In the genomic region with DNA sequence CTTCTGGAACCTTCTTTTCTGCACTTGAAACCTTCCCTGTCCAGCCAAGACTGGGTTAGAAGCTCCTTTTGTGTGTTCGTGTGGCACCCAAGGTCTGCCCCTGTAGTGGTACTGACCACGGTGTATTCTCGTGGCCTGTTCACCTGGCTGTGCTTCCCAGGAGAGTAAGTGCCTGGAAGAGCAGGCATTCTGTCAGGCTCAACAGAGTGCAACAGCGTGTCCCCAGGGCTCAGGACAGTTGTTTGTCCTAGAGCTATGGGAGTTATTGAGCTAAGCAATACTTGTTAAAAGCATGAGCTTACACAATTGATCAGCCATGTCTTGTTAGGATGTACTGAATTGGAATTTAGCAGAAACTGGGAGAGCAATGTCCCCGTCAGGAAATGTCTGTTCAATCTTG, we compare ENCODE assay signal across 1 cellular context.
TF ChIP-seq lines count a peak whose summit lies in the region.

No MANE protein-coding gene starts in this region.

TF ChIP-seq in GM23338, 12 proteins besides CTCF, POLR2A, EP300 and RAD21 (continued from another document):
- TF ChIP-seq, protein P1, sequence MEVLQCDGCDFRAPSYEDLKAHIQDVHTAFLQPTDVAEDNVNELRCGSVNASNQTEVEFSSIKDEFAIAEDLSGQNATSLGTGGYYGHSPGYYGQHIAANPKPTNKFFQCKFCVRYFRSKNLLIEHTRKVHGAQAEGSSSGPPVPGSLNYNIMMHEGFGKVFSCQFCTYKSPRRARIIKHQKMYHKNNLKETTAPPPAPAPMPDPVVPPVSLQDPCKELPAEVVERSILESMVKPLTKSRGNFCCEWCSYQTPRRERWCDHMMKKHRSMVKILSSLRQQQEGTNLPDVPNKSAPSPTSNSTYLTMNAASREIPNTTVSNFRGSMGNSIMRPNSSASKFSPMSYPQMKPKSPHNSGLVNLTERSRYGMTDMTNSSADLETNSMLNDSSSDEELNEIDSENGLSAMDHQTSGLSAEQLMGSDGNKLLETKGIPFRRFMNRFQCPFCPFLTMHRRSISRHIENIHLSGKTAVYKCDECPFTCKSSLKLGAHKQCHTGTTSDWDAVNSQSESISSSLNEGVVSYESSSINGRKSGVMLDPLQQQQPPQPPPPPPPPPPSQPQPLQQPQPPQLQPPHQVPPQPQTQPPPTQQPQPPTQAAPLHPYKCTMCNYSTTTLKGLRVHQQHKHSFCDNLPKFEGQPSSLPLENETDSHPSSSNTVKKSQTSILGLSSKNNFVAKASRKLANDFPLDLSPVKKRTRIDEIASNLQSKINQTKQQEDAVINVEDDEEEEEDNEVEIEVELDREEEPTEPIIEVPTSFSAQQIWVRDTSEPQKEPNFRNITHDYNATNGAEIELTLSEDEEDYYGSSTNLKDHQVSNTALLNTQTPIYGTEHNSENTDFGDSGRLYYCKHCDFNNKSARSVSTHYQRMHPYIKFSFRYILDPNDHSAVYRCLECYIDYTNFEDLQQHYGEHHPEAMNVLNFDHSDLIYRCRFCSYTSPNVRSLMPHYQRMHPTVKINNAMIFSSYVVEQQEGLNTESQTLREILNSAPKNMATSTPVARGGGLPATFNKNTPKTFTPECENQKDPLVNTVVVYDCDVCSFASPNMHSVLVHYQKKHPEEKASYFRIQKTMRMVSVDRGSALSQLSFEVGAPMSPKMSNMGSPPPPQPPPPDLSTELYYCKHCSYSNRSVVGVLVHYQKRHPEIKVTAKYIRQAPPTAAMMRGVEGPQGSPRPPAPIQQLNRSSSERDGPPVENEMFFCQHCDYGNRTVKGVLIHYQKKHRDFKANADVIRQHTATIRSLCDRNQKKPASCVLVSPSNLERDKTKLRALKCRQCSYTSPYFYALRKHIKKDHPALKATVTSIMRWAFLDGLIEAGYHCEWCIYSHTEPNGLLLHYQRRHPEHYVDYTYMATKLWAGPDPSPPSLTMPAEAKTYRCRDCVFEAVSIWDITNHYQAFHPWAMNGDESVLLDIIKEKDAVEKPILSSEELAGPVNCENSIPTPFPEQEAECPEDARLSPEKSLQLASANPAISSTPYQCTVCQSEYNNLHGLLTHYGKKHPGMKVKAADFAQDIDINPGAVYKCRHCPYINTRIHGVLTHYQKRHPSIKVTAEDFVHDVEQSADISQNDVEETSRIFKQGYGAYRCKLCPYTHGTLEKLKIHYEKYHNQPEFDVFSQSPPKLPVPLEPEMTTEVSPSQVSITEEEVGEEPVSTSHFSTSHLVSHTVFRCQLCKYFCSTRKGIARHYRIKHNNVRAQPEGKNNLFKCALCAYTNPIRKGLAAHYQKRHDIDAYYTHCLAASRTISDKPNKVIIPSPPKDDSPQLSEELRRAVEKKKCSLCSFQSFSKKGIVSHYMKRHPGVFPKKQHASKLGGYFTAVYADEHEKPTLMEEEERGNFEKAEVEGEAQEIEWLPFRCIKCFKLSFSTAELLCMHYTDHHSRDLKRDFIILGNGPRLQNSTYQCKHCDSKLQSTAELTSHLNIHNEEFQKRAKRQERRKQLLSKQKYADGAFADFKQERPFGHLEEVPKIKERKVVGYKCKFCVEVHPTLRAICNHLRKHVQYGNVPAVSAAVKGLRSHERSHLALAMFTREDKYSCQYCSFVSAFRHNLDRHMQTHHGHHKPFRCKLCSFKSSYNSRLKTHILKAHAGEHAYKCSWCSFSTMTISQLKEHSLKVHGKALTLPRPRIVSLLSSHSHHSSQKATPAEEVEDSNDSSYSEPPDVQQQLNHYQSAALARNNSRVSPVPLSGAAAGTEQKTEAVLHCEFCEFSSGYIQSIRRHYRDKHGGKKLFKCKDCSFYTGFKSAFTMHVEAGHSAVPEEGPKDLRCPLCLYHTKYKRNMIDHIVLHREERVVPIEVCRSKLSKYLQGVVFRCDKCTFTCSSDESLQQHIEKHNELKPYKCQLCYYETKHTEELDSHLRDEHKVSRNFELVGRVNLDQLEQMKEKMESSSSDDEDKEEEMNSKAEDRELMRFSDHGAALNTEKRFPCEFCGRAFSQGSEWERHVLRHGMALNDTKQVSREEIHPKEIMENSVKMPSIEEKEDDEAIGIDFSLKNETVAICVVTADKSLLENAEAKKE (CRISPR knock-in tag; IDR thresholded peaks at IDR 0.05), result no peak
- no peak for TF ChIP-seq POLR2AphosphoS5 (IDR thresholded peaks at IDR 0.05; ENCODE audit: low read depth)
- TF ChIP-seq, protein P2, sequence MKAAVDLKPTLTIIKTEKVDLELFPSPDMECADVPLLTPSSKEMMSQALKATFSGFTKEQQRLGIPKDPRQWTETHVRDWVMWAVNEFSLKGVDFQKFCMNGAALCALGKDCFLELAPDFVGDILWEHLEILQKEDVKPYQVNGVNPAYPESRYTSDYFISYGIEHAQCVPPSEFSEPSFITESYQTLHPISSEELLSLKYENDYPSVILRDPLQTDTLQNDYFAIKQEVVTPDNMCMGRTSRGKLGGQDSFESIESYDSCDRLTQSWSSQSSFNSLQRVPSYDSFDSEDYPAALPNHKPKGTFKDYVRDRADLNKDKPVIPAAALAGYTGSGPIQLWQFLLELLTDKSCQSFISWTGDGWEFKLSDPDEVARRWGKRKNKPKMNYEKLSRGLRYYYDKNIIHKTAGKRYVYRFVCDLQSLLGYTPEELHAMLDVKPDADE (IDR thresholded peaks at IDR 0.05), result no peak
- no peak for TF ChIP-seq EZH2 (IDR thresholded peaks at IDR 0.05; ENCODE audit: low read depth, unreplicated experiment)
- TF ChIP-seq CREB1 (CRISPR knock-in tag; IDR thresholded peaks at IDR 0.05; ENCODE audit: low read depth), result no peak
